1 cellular context compared by ENCODE assay signal in genomic region chr15:54559405-54560064, GRCh38.
A peak's percentile ranks its signal among the peaks of the same experiment; 100 is the strongest.
TF ChIP-seq lines count a peak whose summit lies in the region.

No MANE protein-coding gene starts in this region.

TF ChIP-seq in HepG2, 621 proteins besides CTCF, POLR2A, EP300 and RAD21 (continued from another document):
- TF ChIP-seq, protein P1, sequence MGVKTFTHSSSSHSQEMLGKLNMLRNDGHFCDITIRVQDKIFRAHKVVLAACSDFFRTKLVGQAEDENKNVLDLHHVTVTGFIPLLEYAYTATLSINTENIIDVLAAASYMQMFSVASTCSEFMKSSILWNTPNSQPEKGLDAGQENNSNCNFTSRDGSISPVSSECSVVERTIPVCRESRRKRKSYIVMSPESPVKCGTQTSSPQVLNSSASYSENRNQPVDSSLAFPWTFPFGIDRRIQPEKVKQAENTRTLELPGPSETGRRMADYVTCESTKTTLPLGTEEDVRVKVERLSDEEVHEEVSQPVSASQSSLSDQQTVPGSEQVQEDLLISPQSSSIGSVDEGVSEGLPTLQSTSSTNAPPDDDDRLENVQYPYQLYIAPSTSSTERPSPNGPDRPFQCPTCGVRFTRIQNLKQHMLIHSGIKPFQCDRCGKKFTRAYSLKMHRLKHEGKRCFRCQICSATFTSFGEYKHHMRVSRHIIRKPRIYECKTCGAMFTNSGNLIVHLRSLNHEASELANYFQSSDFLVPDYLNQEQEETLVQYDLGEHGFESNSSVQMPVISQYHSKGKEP (CRISPR knock-in tag; IDR thresholded peaks at IDR 0.05): no peak
- TF ChIP-seq GATAD1 (CRISPR knock-in tag; IDR thresholded peaks at IDR 0.05) (no peak), TEAD3 (CRISPR knock-in tag; optimal IDR thresholded peaks at IDR 0.05; ENCODE audit: borderline replicate concordance) (no peak), SPEN (CRISPR knock-in tag; IDR thresholded peaks at IDR 0.05; ENCODE audit: low read depth) (no peak), HMGA1 (CRISPR knock-in tag; conservative IDR thresholded peaks at IDR 0.05) (no peak), ZBTB2 (CRISPR knock-in tag; IDR thresholded peaks at IDR 0.05; ENCODE audit: low read depth) (no peak), ZNF44 (CRISPR knock-in tag; IDR thresholded peaks at IDR 0.05) (no peak), ZNF329 (CRISPR knock-in tag; IDR thresholded peaks at IDR 0.05; ENCODE audit: low read depth) (no peak), NFIB (CRISPR knock-in tag; IDR thresholded peaks at IDR 0.05; ENCODE audit: borderline replicate concordance) (no peak), MAFK (conservative IDR thresholded peaks at IDR 0.05 in 1 of 2, IDR thresholded peaks at IDR 0.05 in 1 of 2; ENCODE audit: low read length in 2 of 2) (peak; percentile 76 to 90)
- TF ChIP-seq, protein P2, sequence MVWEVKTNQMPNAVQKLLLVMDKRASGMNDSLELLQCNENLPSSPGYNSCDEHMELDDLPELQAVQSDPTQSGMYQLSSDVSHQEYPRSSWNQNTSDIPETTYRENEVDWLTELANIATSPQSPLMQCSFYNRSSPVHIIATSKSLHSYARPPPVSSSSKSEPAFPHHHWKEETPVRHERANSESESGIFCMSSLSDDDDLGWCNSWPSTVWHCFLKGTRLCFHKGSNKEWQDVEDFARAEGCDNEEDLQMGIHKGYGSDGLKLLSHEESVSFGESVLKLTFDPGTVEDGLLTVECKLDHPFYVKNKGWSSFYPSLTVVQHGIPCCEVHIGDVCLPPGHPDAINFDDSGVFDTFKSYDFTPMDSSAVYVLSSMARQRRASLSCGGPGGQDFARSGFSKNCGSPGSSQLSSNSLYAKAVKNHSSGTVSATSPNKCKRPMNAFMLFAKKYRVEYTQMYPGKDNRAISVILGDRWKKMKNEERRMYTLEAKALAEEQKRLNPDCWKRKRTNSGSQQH (CRISPR knock-in tag; IDR thresholded peaks at IDR 0.05; ENCODE audit: low read depth): no peak
- TF ChIP-seq, protein P3, sequence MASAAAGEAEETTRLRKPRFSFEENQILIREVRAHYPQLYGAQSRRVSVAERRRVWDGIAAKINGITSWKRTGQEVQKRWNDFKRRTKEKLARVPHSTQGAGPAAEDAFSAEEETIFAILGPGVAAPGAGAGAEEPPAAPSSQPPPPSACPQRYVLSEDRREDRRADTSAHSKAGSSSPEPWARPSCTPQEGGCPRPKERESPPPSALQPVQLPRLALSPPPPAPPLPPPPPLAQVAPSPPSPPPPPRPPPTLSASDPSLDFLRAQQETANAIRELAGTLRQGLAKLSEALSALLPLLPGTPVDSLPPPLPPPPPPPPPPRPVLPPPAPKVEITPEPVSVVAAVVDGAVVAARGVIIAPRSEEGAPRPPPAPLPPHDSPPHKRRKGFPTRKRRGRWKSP (CRISPR knock-in tag; IDR thresholded peaks at IDR 0.05): no peak
